Comparison of ENCODE assay signal across 10 cellular contexts in the genomic region with DNA sequence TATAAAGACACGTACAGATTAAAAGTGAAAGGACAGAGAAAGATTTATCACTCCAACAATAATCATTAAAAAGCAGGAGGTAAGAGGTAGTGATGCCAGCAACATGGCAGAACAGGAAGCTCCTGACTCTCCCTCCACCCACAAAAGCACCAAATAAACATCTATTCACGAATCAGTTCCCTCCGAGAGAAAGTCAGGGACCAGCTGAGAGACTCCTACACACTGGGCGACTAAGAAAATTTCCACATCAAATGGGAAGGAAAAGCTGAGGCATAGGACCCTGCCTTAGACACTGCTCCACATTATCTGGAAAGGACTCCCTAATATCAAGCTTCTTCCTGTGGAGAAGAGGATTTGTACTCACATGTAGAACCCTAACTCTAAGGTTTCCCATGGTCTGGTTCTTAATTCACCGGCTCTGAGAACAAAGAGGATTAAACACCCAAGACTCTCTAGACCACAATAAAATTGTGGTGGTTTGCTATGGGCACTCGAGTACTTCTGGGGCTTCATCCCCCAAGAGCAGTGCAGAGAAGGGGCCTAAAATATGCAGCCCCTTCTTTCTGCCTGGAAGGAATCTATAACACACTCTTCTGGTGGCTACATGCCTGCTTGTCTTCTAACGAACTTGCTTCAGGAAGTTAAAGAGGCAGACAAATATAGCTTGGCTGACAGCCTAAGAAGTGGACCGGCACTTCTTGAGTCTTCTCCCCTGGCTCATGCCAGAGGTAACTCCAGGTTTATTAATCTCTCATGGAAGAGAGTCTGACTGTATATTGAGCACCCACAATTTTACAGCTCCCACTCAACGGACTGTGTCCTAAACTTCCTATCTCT. TPM values are rescaled to one million over a fixed set of nuclear protein-coding genes. Genes with fewer than 3 reads are reported as not detected.
DNase-seq lines count a peak whose midpoint lies in the region; ATAC-seq and TF ChIP-seq lines count a peak whose summit lies in the region.
"Had no signal": no experiment of that assay in that cellular context is flagged by ENCODE, and none has a peak within 500 bp of the region (broad histone marks: within the 10 kb centered on the region; RNA-seq: fewer than 3 reads in every experiment).

No MANE protein-coding gene starts in this region.

- peak overlapping the region; percentile 23 to 56 for H3K27ac Mint-ChIP-seq in effector memory CD8-positive, alpha-beta T cell

- no peak overlapping the region for H3K9ac ChIP-seq in OCI-LY3 (ENCODE audit: low read length)

- intact Hi-C loops in left ventricle myocardium inferior (cut with micrococcal nuclease) (no loop called here), Right ventricle myocardium superior (cut with DNase I) (no loop called here)

- H4K20me1 ChIP-seq in OCI-LY3 (ENCODE audit: insufficient read depth, low read length), result no peaks in the 10 kb centered on the region

- peaks cover 42 to 64% of the 10 kb centered on the region in 2 donors for H3K4me1 Mint-ChIP-seq in effector memory CD8-positive, alpha-beta T cell (ENCODE audit: low read depth in 2 of 2)

- H3K79me2 ChIP-seq in OCI-LY3 (ENCODE audit: low read length), result no peaks in the 10 kb centered on the region

- H3K4me1 ChIP-seq in left ventricle myocardium inferior, result peaks cover 27% of the 10 kb centered on the region
- H3K4me1 ChIP-seq in OCI-LY3 (ENCODE audit: low read length), result peaks cover 11% of the 10 kb centered on the region; the same call in 1 of the 2 replicates

- H3K36me3 ChIP-seq in left ventricle myocardium inferior (peaks cover 10% of the 10 kb centered on the region), OCI-LY3 (replicated peaks; ENCODE audit: low read depth, low read length) (no peaks in the 10 kb centered on the region)
- H3K36me3 ChIP-seq: WERI-Rb-1 had no signal

- ATAC-seq in Right ventricle myocardium superior (ENCODE audit: poor library complexity) (no peak), GM19467 (IDR thresholded peaks at IDR 0.05; ENCODE audit: unreplicated experiment) (no peak)
- no peak for ATAC-seq in effector memory CD8-positive, alpha-beta T cell (replicated peaks)

- H3K4me3 Mint-ChIP-seq in effector memory CD8-positive, alpha-beta T cell, result peak overlapping the region; percentile 25 to 47

- TF ChIP-seq CTCF in left ventricle myocardium inferior (IDR thresholded peaks at IDR 0.05; ENCODE audit: borderline replicate concordance), result no peak
- no peak for TF ChIP-seq CTCF in OCI-LY3 (IDR thresholded peaks at IDR 0.05; ENCODE audit: low read depth, low read length)

- H3K36me3 Mint-ChIP-seq in effector memory CD8-positive, alpha-beta T cell (ENCODE audit: insufficient read depth), result no peaks in the 10 kb centered on the region

- peak overlapping the region; percentile 18 for H3K27ac ChIP-seq in left ventricle myocardium inferior (replicated peaks)
- H3K27ac ChIP-seq in OCI-LY3 (ENCODE audit: low read length), result no peak overlapping the region
- H3K27ac ChIP-seq: WERI-Rb-1 had no signal

- H3K9me3 ChIP-seq in left ventricle myocardium inferior (replicated peaks) (peaks cover 21% of the 10 kb centered on the region), OCI-LY3 (ENCODE audit: insufficient read depth, low read length) (no peaks in the 10 kb centered on the region; the same call in 1 of the 2 replicates)

- H2AFZ ChIP-seq in OCI-LY3 (ENCODE audit: low read depth, low read length), result no peak overlapping the region

- 0 out of 2 replicates have a peak overlapping the region, but pooled peaks have one; percentile 22 for H3K4me2 ChIP-seq in OCI-LY3 (ENCODE audit: low read length)

- DNase-seq in left ventricle myocardium inferior, result no peak
- DNase-seq in Right ventricle myocardium superior, result no peak
- DNase-seq in effector memory CD8-positive, alpha-beta T cell, result no peak
- DNase-seq in midbrain (lab: John Stamatoyannopoulos, UW), result no peak
- no peak for DNase-seq in iPS-NIHi11 (ENCODE audit: low spot score)
- DNase-seq in NCI-H510A (lab: John Stamatoyannopoulos, UW), result no peak
- DNase-seq: NCI-H526, WERI-Rb-1 had no signal

- H3K4me3 ChIP-seq in left ventricle myocardium inferior, result no peak overlapping the region
- no peak overlapping the region for H3K4me3 ChIP-seq in OCI-LY3 (ENCODE audit: low read length)

- H3K27me3 Mint-ChIP-seq in effector memory CD8-positive, alpha-beta T cell, result no peaks in the 10 kb centered on the region

- peaks cover 0 to 2% of the 10 kb centered on the region in 2 donors for H3K9me3 Mint-ChIP-seq in effector memory CD8-positive, alpha-beta T cell

- H3K27me3 ChIP-seq in left ventricle myocardium inferior (ENCODE audit: low read depth), result no peaks in the 10 kb centered on the region
- no peaks in the 10 kb centered on the region for H3K27me3 ChIP-seq in OCI-LY3 (ENCODE audit: low read depth, low read length)

RNA-seq across cellular contexts. Expression of gene ASF1A, which starts 29.4 kb away (rescaled TPM):
- total RNA-seq in left ventricle myocardium inferior (27.6 TPM), Right ventricle myocardium superior (26.0 TPM)
